1 cellular context compared by ENCODE assay signal in genomic region chr6:169702640-169703246, GRCh38.
TF ChIP-seq lines count a peak whose summit lies in the region.

No MANE protein-coding gene starts in this region.

TF ChIP-seq in K562, 482 proteins besides CTCF, POLR2A, EP300 and RAD21 (continued from another document and continues in another):
- TF ChIP-seq ZBTB5 (IDR thresholded peaks at IDR 0.05), result no peak
- no peak for TF ChIP-seq RFX5 (IDR thresholded peaks at IDR 0.05; ENCODE audit: low read depth, low read length)
- no peak for TF ChIP-seq ZNF644 (tag; IDR thresholded peaks at IDR 0.05; ENCODE audit: low read depth)
- TF ChIP-seq MTA2 (IDR thresholded peaks at IDR 0.05; ENCODE audit: low read depth), result no peak
- TF ChIP-seq PHF21A (IDR thresholded peaks at IDR 0.05; ENCODE audit: borderline replicate concordance, low read depth), result no peak
- 0 out of 2 replicates have a peak, but pooled peaks have one; percentile 35 for TF ChIP-seq MED1 (CRISPR knock-in tag; IDR thresholded peaks at IDR 0.05; ENCODE audit: borderline replicate concordance)
- TF ChIP-seq BHLHE40 (IDR thresholded peaks at IDR 0.05; ENCODE audit: low read length), result no peak
- TF ChIP-seq ZNF174 (CRISPR knock-in tag; IDR thresholded peaks at IDR 0.05), result no peak
- TF ChIP-seq ZEB2 (IDR thresholded peaks at IDR 0.05), result no peak
- no peak for TF ChIP-seq CBX2 (IDR thresholded peaks at IDR 0.05; ENCODE audit: insufficient read depth, low read length, poor library complexity, severe bottlenecking)
- no peak for TF ChIP-seq CREB3L1 (IDR thresholded peaks at IDR 0.05; ENCODE audit: borderline replicate concordance, low read depth)
- no peak for TF ChIP-seq ZNF232 (CRISPR knock-in tag; IDR thresholded peaks at IDR 0.05)
- no peak for TF ChIP-seq XRCC4 (IDR thresholded peaks at IDR 0.05; ENCODE audit: extremely low read depth, insufficient read depth, insufficient read length)
- TF ChIP-seq HLTF (IDR thresholded peaks at IDR 0.05), result no peak; the same call in 1 of the 2 replicates
- TF ChIP-seq MEIS2 (IDR thresholded peaks at IDR 0.05; ENCODE audit: partially characterized antibody), result no peak
- no peak for TF ChIP-seq SETDB1 (IDR thresholded peaks at IDR 0.05; ENCODE audit: low read length)
- no peak for TF ChIP-seq CBX5 (IDR thresholded peaks at IDR 0.05; ENCODE audit: borderline replicate concordance, low read depth)
- no peak for TF ChIP-seq PREB (CRISPR knock-in tag; IDR thresholded peaks at IDR 0.05)
- no peak for TF ChIP-seq HDAC3 (IDR thresholded peaks at IDR 0.05; ENCODE audit: borderline replicate concordance, partially characterized antibody)
- TF ChIP-seq ZBED1 (IDR thresholded peaks at IDR 0.05), result no peak
- no peak for TF ChIP-seq SIRT6 (IDR thresholded peaks at IDR 0.05; ENCODE audit: low read depth, low read length)
- TF ChIP-seq TAF9B (IDR thresholded peaks at IDR 0.05; ENCODE audit: partially characterized antibody), result no peak
- TF ChIP-seq KLF13 (tag; IDR thresholded peaks at IDR 0.05; ENCODE audit: borderline replicate concordance, low read depth), result no peak
- no peak for TF ChIP-seq ZMIZ1 (IDR thresholded peaks at IDR 0.05; ENCODE audit: low read depth in 2 of 2, low read length in 2 of 2)
- no peak for TF ChIP-seq SIX5 (IDR thresholded peaks at IDR 0.05; ENCODE audit: borderline replicate concordance in 1 of 2, insufficient read depth in 1 of 2, low read depth in 1 of 2, low read length in 2 of 2)
- TF ChIP-seq STAT6 (CRISPR knock-in tag; IDR thresholded peaks at IDR 0.05), result 0 out of 2 replicates have a peak, but pooled peaks have one; percentile 30
- no peak for TF ChIP-seq ZNF274 (IDR thresholded peaks at IDR 0.05; ENCODE audit: borderline replicate concordance, low read depth, low read length)
- no peak for TF ChIP-seq TOE1 (IDR thresholded peaks at IDR 0.05; ENCODE audit: borderline replicate concordance)
- TF ChIP-seq TOE1 (CRISPR knock-in tag; IDR thresholded peaks at IDR 0.05; ENCODE audit: borderline replicate concordance, low read depth), result no peak
- no peak for TF ChIP-seq MNT (conservative IDR thresholded peaks at IDR 0.05)
- TF ChIP-seq ZNF282 (CRISPR knock-in tag; IDR thresholded peaks at IDR 0.05), result 0 out of 2 replicates have a peak, but pooled peaks have one; percentile 61
- no peak for TF ChIP-seq ZNF785 (CRISPR knock-in tag; IDR thresholded peaks at IDR 0.05)
- TF ChIP-seq EWSR1 (IDR thresholded peaks at IDR 0.05; ENCODE audit: borderline replicate concordance, low read depth, partially characterized antibody), result no peak
- no peak for TF ChIP-seq U2AF2 (optimal IDR thresholded peaks at IDR 0.05; ENCODE audit: low read depth, low read length)
- no peak for TF ChIP-seq MCM5 (IDR thresholded peaks at IDR 0.05; ENCODE audit: low read depth)
- 0 out of 2 replicates have a peak, but pooled peaks have one; percentile 9 for TF ChIP-seq SMC3 (conservative IDR thresholded peaks at IDR 0.05; ENCODE audit: insufficient read depth, low read depth, low read length)
- TF ChIP-seq UBTF (IDR thresholded peaks at IDR 0.05; ENCODE audit: borderline replicate concordance in 1 of 2, low read depth in 2 of 2, low read length in 2 of 2), result no peak
- TF ChIP-seq KLF16 (IDR thresholded peaks at IDR 0.05), result no peak
- TF ChIP-seq ZNF589 (CRISPR knock-in tag; IDR thresholded peaks at IDR 0.05; ENCODE audit: low read depth), result no peak
- no peak for TF ChIP-seq NFE2L1 (tag; IDR thresholded peaks at IDR 0.05; ENCODE audit: borderline replicate concordance, low read depth)
- no peak for TF ChIP-seq CBFA2T2 (conservative IDR thresholded peaks at IDR 0.05)
- TF ChIP-seq ZNF740 (CRISPR knock-in tag; IDR thresholded peaks at IDR 0.05), result peak; percentile 10; the same call in 1 of the 2 replicates
- TF ChIP-seq ZNF740 (tag; IDR thresholded peaks at IDR 0.05), result no peak
- TF ChIP-seq HSF4 (CRISPR knock-in tag; IDR thresholded peaks at IDR 0.05; ENCODE audit: borderline replicate concordance), result no peak
- TF ChIP-seq U2AF1 (optimal IDR thresholded peaks at IDR 0.05; ENCODE audit: low read depth, low read length), result no peak
- TF ChIP-seq HDGF (IDR thresholded peaks at IDR 0.05), result no peak
- TF ChIP-seq GTF2F1 (IDR thresholded peaks at IDR 0.05; ENCODE audit: low read depth, low read length), result no peak
- TF ChIP-seq SMAD4 (CRISPR knock-in tag; conservative IDR thresholded peaks at IDR 0.05), result peak; percentile 10; the same call in 1 of the 2 replicates
- TF ChIP-seq MYBL2 (IDR thresholded peaks at IDR 0.05; ENCODE audit: low read depth), result no peak
- no peak for TF ChIP-seq MYBL2 (CRISPR knock-in tag; IDR thresholded peaks at IDR 0.05; ENCODE audit: borderline replicate concordance)
- no peak for TF ChIP-seq TEAD4 (IDR thresholded peaks at IDR 0.05; ENCODE audit: low read length)
- peak; percentile 76; the same call in 1 of the 2 replicates for TF ChIP-seq TEAD4 (CRISPR knock-in tag; IDR thresholded peaks at IDR 0.05; ENCODE audit: borderline replicate concordance)
- no peak for TF ChIP-seq SPI1 (IDR thresholded peaks at IDR 0.05; ENCODE audit: borderline replicate concordance, low read depth, low read length)
- no peak for TF ChIP-seq ZKSCAN3 (CRISPR knock-in tag; IDR thresholded peaks at IDR 0.05)
- TF ChIP-seq ZKSCAN1 (IDR thresholded peaks at IDR 0.05; ENCODE audit: low read depth, low read length), result no peak
- TF ChIP-seq PHB2 (IDR thresholded peaks at IDR 0.05; ENCODE audit: low read depth), result no peak
- TF ChIP-seq NFXL1 (CRISPR knock-in tag; IDR thresholded peaks at IDR 0.05), result no peak
